Comparison of ENCODE assay signal across 8 cellular contexts in the genomic region with DNA sequence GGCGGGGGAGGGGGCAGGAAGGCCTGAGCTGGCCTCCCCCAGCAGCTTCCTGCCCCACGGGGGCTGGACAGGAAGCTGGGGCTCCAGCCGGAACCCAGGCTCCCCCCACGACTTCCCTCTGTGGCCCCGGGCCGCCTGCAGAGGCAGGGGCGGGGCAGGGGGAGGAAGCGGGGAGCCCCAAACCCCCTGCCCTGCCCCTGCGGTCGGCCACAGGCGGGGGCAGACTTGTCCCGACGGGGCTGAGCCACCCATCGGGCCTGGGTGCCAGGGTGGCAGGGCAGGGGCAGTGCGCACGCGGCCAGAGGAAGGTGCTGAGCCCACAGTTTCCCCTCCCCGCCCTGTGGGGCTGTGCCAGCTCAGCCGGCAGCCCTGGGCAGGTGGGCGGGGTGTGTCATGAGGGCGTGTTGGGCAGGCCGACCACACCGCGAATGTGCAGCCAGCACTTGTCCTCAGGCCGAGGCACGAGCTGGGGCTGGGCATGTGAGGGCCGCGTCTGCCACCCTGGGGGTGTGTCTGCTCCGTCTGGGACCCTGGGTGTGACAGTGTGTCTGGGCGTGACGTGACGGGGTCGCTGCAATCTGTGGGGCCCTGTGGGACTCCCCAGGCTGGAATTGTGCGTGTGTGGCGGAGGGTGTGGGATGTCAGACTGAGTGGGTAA. TPM values are rescaled to one million over a fixed set of nuclear protein-coding genes. Genes with fewer than 3 reads are reported as not detected.
DNase-seq lines count a peak whose midpoint lies in the region; ATAC-seq and TF ChIP-seq lines count a peak whose summit lies in the region.

No MANE protein-coding gene starts in this region.

- peak in 1 of 4 donors; percentile 65 for TF ChIP-seq POLR2A in upper lobe of left lung (IDR thresholded peaks at IDR 0.05)

- H3K36me3 ChIP-seq in HEK293 (ENCODE audit: control insufficient read depth in 2 of 2, insufficient read depth in 1 of 2, low read length in 2 of 2) (peaks cover 24 to 41% of the 10 kb centered on the region in 2 experiments; a peak in 2 of 3 replicates), upper lobe of left lung (peaks cover 3 to 29% (median 22%) of the 10 kb centered on the region in 4 donors)

- H3K9me3 Mint-ChIP-seq in activated T-cell treated with anti-CD3 and anti-CD28 coated beads, Interleukin-2, amount 50 U/mL, for 4 hours, result no peaks in the 10 kb centered on the region

- H3K4me1 Mint-ChIP-seq in activated T-cell treated with anti-CD3 and anti-CD28 coated beads, Interleukin-2, amount 50 U/mL, for 4 hours (ENCODE audit: low read depth), result peaks cover 68% of the 10 kb centered on the region

- TF ChIP-seq CTCF in GM13977 (IDR thresholded peaks at IDR 0.05; ENCODE audit: extremely low read depth, insufficient read depth, missing control alignments), result no peak
- no peak for TF ChIP-seq CTCF in HEK293 (tag by site-specific recombination; IDR thresholded peaks at IDR 0.05)
- no peak for TF ChIP-seq CTCF in foreskin keratinocyte (conservative IDR thresholded peaks at IDR 0.05)
- peak in 1 of 6 experiments; percentile 18 for TF ChIP-seq CTCF in upper lobe of left lung (IDR thresholded peaks at IDR 0.05)

- peaks cover 36% of the 10 kb centered on the region for H3K36me3 Mint-ChIP-seq in activated T-cell treated with anti-CD3 and anti-CD28 coated beads, Interleukin-2, amount 50 U/mL, for 4 hours (ENCODE audit: insufficient read depth)

- peak in 1 of 4 donors; percentile 8 for TF ChIP-seq EP300 in upper lobe of left lung (IDR thresholded peaks at IDR 0.05)

- H3K27me3 Mint-ChIP-seq in activated T-cell treated with anti-CD3 and anti-CD28 coated beads, Interleukin-2, amount 50 U/mL, for 4 hours (ENCODE audit: low read depth), result no peaks in the 10 kb centered on the region

- POLR2A ChIA-PET in HEK293 (lab: Yijun Ruan, JAX), result interaction anchor here (1.1 to 1.8 kb wide), 4 partner anchors 9 to 111 kb away, joined by 3 to 7 read pairs (median 4); no protein-coding TSS in a partner anchor

- in situ Hi-C loops in GM13977 (cut with MboI; ENCODE audit: low pct_unique_long_range_greater_than_20kb, low sequenced_read_pairs, unreplicated experiment), result no loop called here

- H3K4me1 ChIP-seq in HEK293 (ENCODE audit: control insufficient read depth, insufficient read depth, low read length) (peaks cover 22% of the 10 kb centered on the region), foreskin keratinocyte (peaks cover 12% of the 10 kb centered on the region), upper lobe of left lung (peaks cover 67 to 83% (median 71%) of the 10 kb centered on the region in 4 donors)

- H3K27ac ChIP-seq in HEK293 (ENCODE audit: extremely low read depth, low read depth, low read length) (no peak overlapping the region), foreskin keratinocyte (peak overlapping the region; percentile 55), upper lobe of left lung (peak overlapping the region; percentile 84 to 91 (median 88))

- H3K27me3 ChIP-seq in foreskin keratinocyte (no peaks in the 10 kb centered on the region), upper lobe of left lung (no peaks in the 10 kb centered on the region)

- CTCF ChIA-PET in HEK293 (lab: Yijun Ruan, JAX), result interaction anchor here (0.7 to 0.9 kb wide), 3 partner anchors 24 to 236 kb away, joined by 3 to 4 read pairs (median 3); no protein-coding TSS in a partner anchor

- peak overlapping the region; percentile 76 for H3K4me3 Mint-ChIP-seq in activated T-cell treated with anti-CD3 and anti-CD28 coated beads, Interleukin-2, amount 50 U/mL, for 4 hours

- H3K9me3 ChIP-seq in HEK293 (ENCODE audit: control insufficient read depth, insufficient read depth, low read depth, low read length) (no peaks in the 10 kb centered on the region), upper lobe of left lung (no peaks in the 10 kb centered on the region)

- WGBS in upper lobe of left lung, 2 donors, result 13 to 26% methylated on average over 6 of the region's 35 CpGs

- peak; percentile 75 to 76 for ATAC-seq in activated T-cell treated with anti-CD3 and anti-CD28 coated beads, Interleukin-2, amount 50 U/mL, for 4 hours
- peak; percentile 84 for ATAC-seq in foreskin keratinocyte
- ATAC-seq in upper lobe of left lung (ENCODE audit: low FRiP score in 2 of 2), result peak; percentile 59 to 89

- no peak overlapping the region for H3K4me3 ChIP-seq in HEK293 (ENCODE audit: low read depth, low read length)
- peak overlapping the region in 3 of 4 donors; percentile 36 to 49 (median 44) for H3K4me3 ChIP-seq in upper lobe of left lung

- peak; percentile 90 for DNase-seq in GM13977 (ENCODE audit: low spot score)
- DNase-seq in NOMO-1 (lab: John Stamatoyannopoulos, UW; ENCODE audit: unreplicated experiment in 2 of 2), result peak; percentile 72 to 87
- peak; percentile 80 for DNase-seq in activated T-cell treated with anti-CD3 and anti-CD28 coated beads, Interleukin-2, amount 50 U/mL, for 4 hours
- DNase-seq in foreskin keratinocyte, result peak; percentile 55 to 77
- DNase-seq in pons (ENCODE audit: low spot score), result peak; percentile 67
- peak; percentile 94 for DNase-seq in upper lobe of left lung
- no peak for DNase-seq in GM03348 (ENCODE audit: low spot score)

TF ChIP-seq in HEK293, 187 proteins besides CTCF, POLR2A, EP300 and RAD21 (continues in another document):
- TF ChIP-seq GLI2 (tag by site-specific recombination; IDR thresholded peaks at IDR 0.05; ENCODE audit: borderline replicate concordance, low read depth), result no peak
- TF ChIP-seq ZSCAN23 (tag by site-specific recombination; IDR thresholded peaks at IDR 0.05), result no peak
- TF ChIP-seq ZNF140 (tag by site-specific recombination; IDR thresholded peaks at IDR 0.05), result no peak
- TF ChIP-seq ZNF449 (tag by site-specific recombination; IDR thresholded peaks at IDR 0.05), result no peak
- TF ChIP-seq KLF10 (tag by site-specific recombination; IDR thresholded peaks at IDR 0.05), result peak; percentile 34; the same call in 1 of the 2 replicates
- TF ChIP-seq ZNF138 (tag by site-specific recombination; IDR thresholded peaks at IDR 0.05; ENCODE audit: borderline replicate concordance), result no peak
- no peak for TF ChIP-seq SCRT1 (tag by site-specific recombination; IDR thresholded peaks at IDR 0.05; ENCODE audit: borderline replicate concordance)
- TF ChIP-seq ZFP37 (tag by site-specific recombination; IDR thresholded peaks at IDR 0.05), result no peak
- no peak for TF ChIP-seq KLF7 (tag by site-specific recombination; IDR thresholded peaks at IDR 0.05; ENCODE audit: borderline replicate concordance)
- peak; percentile 76 for TF ChIP-seq EGR2 (tag by site-specific recombination; IDR thresholded peaks at IDR 0.05; ENCODE audit: low read depth)
- TF ChIP-seq ZNF654 (tag by site-specific recombination; IDR thresholded peaks at IDR 0.05; ENCODE audit: low read depth), result no peak
- no peak for TF ChIP-seq ZFP41 (tag by site-specific recombination; IDR thresholded peaks at IDR 0.05; ENCODE audit: borderline replicate concordance)
- TF ChIP-seq, protein P1, sequence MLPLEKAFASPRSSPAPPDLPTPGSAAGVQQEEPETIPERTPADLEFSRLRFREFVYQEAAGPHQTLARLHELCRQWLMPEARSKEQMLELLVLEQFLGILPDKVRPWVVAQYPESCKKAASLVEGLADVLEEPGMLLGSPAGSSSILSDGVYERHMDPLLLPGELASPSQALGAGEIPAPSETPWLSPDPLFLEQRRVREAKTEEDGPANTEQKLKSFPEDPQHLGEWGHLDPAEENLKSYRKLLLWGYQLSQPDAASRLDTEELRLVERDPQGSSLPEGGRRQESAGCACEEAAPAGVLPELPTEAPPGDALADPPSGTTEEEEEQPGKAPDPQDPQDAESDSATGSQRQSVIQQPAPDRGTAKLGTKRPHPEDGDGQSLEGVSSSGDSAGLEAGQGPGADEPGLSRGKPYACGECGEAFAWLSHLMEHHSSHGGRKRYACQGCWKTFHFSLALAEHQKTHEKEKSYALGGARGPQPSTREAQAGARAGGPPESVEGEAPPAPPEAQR (tag by site-specific recombination; IDR thresholded peaks at IDR 0.05), result no peak

RNA-seq across cellular contexts. Expression of gene CCDC97, which starts 17.7 kb away (rescaled TPM):
- total RNA-seq in activated T-cell treated with anti-CD3 and anti-CD28 coated beads, Interleukin-2, amount 50 U/mL, for 4 hours, result 10 to 100 TPM; 33.8 to 40.5 (median 35.1) TPM
- total RNA-seq in foreskin keratinocyte (10.5 and 11.9 TPM in 2 replicates), upper lobe of left lung (10 to 100 TPM; 22.0 to 36.7 (median 27.0) TPM)
- 13.5 and 14.5 TPM in 2 replicates for polyA plus RNA-seq in foreskin keratinocyte

RNA-seq across cellular contexts. Expression of gene TGFB1, which starts 26.1 kb away (rescaled TPM):
- 100 to 1,000 TPM; 134 to 168 (median 142) TPM for total RNA-seq in activated T-cell treated with anti-CD3 and anti-CD28 coated beads, Interleukin-2, amount 50 U/mL, for 4 hours
- total RNA-seq in foreskin keratinocyte, result 26.8 and 26.9 TPM in 2 replicates
- 51.3 and 52.5 TPM in 2 replicates for polyA plus RNA-seq in foreskin keratinocyte
- total RNA-seq in upper lobe of left lung, result 100 to 1,000 TPM in 2 of 6 donors, 10 to 100 TPM in 4; 28.5 to 138 (median 76.8) TPM

RNA-seq across cellular contexts. Expression of gene B9D2, which starts 36.3 kb away (rescaled TPM):
- 1 to 10 TPM; 5.4 to 5.7 (median 5.7) TPM for total RNA-seq in activated T-cell treated with anti-CD3 and anti-CD28 coated beads, Interleukin-2, amount 50 U/mL, for 4 hours
- 4.4 and 5.8 TPM in 2 replicates for total RNA-seq in foreskin keratinocyte
- polyA plus RNA-seq in foreskin keratinocyte, result 6.7 and 8.5 TPM in 2 replicates
- total RNA-seq in upper lobe of left lung, result 10 to 100 TPM in 3 of 6 donors, 1 to 10 TPM in 2, not detected in 1; 7.0 to 17.2 (median 10.3) TPM

RNA-seq across cellular contexts. Expression of gene TMEM91, which starts 48.7 kb away (rescaled TPM):
- total RNA-seq in activated T-cell treated with anti-CD3 and anti-CD28 coated beads, Interleukin-2, amount 50 U/mL, for 4 hours, result 1 to 10 TPM; 1.2 to 2.4 (median 1.5) TPM
- total RNA-seq in foreskin keratinocyte, result 3.2 and 4.0 TPM in 2 replicates
- polyA plus RNA-seq in foreskin keratinocyte, result 3.8 and 4.9 TPM in 2 replicates
- total RNA-seq in upper lobe of left lung, result 10 to 100 TPM; 18.7 to 65.0 (median 29.3) TPM
